Comparison of ENCODE assay signal across 11 cellular contexts in genomic region chr17:39622380-39623006, GRCh38. TPM values are rescaled to one million over a fixed set of nuclear protein-coding genes. Genes with fewer than 3 reads are reported as not detected.
DNase-seq lines count a peak whose midpoint lies in the region; ATAC-seq and TF ChIP-seq lines count a peak whose summit lies in the region.
"Had no signal": no experiment of that assay in that cellular context is flagged by ENCODE, and none has a peak within 500 bp of the region (broad histone marks: within the 10 kb centered on the region; RNA-seq: fewer than 3 reads in every experiment).

No MANE protein-coding gene starts in this region.

- H3K4me2 ChIP-seq in mammary epithelial cell (ENCODE audit: insufficient read depth, low read depth, low read length) (no peak overlapping the region), mesendoderm (ENCODE audit: low read length) (no peak overlapping the region)

- H3K27ac ChIP-seq in spleen: peak overlapping the region in 5 of 8 donors; percentile 10 to 59 (median 32)
- no peak overlapping the region for H3K27ac ChIP-seq in mammary epithelial cell (ENCODE audit: insufficient read depth, low read depth, low read length)
- H3K27ac ChIP-seq in mesendoderm (ENCODE audit: low read depth, low read length): no peak overlapping the region

- H3K18ac ChIP-seq in mesendoderm (ENCODE audit: low read length): no peak overlapping the region

- no peaks in the 10 kb centered on the region for H4K20me1 ChIP-seq in mammary epithelial cell (ENCODE audit: insufficient read depth, low read length)

- no peak overlapping the region for H2BK5ac ChIP-seq in mesendoderm (ENCODE audit: low read length)

- 51 to 65% (median 54%) methylated on average over 15 to 16 of the region's 16 CpGs for WGBS in spleen, 5 donors
- 55% methylated on average over 11 of the region's 16 CpGs for WGBS in mammary epithelial cell (ENCODE audit: low coverage, missing lambda C conversion rate)
- WGBS in mesendoderm (ENCODE audit: extremely low coverage, insufficient coverage, low lambda C conversion rate): no CpG with 5 or more reads among the region's 16 CpGs

- H3K79me1 ChIP-seq in mesendoderm (ENCODE audit: low read length): no peaks in the 10 kb centered on the region

- ATAC-seq in GM19467 (IDR thresholded peaks at IDR 0.05; ENCODE audit: unreplicated experiment): peak; percentile 12

- intact Hi-C loops in activated T-helper 1 cell treated with anti-CD3 and anti-CD28 coated beads, Interleukin-12 subunit alpha, Interleukin-12 subunit beta, Interleukin-2, Interleukin-4 antibody, amounts not matched to agents 30 ng/mL and 10 ng/mL and 1 ng/mL, durations not matched to agents 14 hours and 24 hours and 36 hours (cut with micrococcal nuclease): loop anchor here (1.0 to 10.0 kb wide), 10 partner anchors 12 to 418 kb away; partner anchors contain the start of genes MIEN1, PNMT, PSMD3 and RPL19
- intact Hi-C loops in spleen (cut with DNase I; ENCODE audit: low total_unique reads) (loop anchor here (2.0 to 10.0 kb wide), 3 partner anchors 74 to 242 kb away; partner anchors contain the start of genes IKZF3 and ZPBP2), mammary epithelial cell (cut with micrococcal nuclease) (loop anchor here (1.0 to 2.0 kb wide), 7 partner anchors 48 to 415 kb away; partner anchors contain the start of genes IKZF3 and PSMD3)

- H3K27me3 Mint-ChIP-seq in activated T-helper 1 cell treated with anti-CD3 and anti-CD28 coated beads, Interleukin-12 subunit alpha, Interleukin-12 subunit beta, Interleukin-2, Interleukin-4 antibody, amounts not matched to agents 30 ng/mL and 10 ng/mL and 1 ng/mL, durations not matched to agents 14 hours and 24 hours and 36 hours (ENCODE audit: insufficient read depth): peaks cover 56% of the 10 kb centered on the region

- CTCF ChIA-PET in mammary epithelial cell (lab: Charles Lee; ENCODE audit: low non-redundant PET): interaction anchor here (1.0 kb wide), 1 partner anchor 75 kb away, joined by 9 read pairs; no protein-coding TSS in a partner anchor

- DNase-seq in HPDE6-E6E7 (ENCODE audit: extremely low spot score): peak; percentile 47
- peak; percentile 8 for DNase-seq in activated T-helper 1 cell treated with anti-CD3 and anti-CD28 coated beads, Interleukin-12 subunit alpha, Interleukin-12 subunit beta, Interleukin-2, Interleukin-4 antibody, amounts not matched to agents 30 ng/mL and 10 ng/mL and 1 ng/mL, durations not matched to agents 14 hours and 24 hours and 36 hours (ENCODE audit: low spot score)
- no peak for DNase-seq in spleen
- DNase-seq in mammary epithelial cell: no peak
- no peak for DNase-seq in mesendoderm
- no peak for DNase-seq in GM13977 (ENCODE audit: low spot score)
- no peak for DNase-seq in GM20000 (ENCODE audit: low spot score)

- H3K36me3 ChIP-seq in spleen (no peaks in the 10 kb centered on the region), mammary epithelial cell (ENCODE audit: insufficient read depth, low read length) (no peaks in the 10 kb centered on the region), mesendoderm (ENCODE audit: control insufficient read depth, insufficient read depth, low read length) (no peaks in the 10 kb centered on the region)
- H3K36me3 ChIP-seq: Peyer's patch, transverse colon had no signal

- H3K9me3 ChIP-seq in spleen (no peaks in the 10 kb centered on the region), mammary epithelial cell (replicated peaks; ENCODE audit: insufficient read depth, low read length) (no peaks in the 10 kb centered on the region)
- H3K9me3 ChIP-seq: Peyer's patch, transverse colon had no signal

- H3K23ac ChIP-seq in mesendoderm (ENCODE audit: low read length): no peak overlapping the region

- no peak overlapping the region for H3K4ac ChIP-seq in mesendoderm (ENCODE audit: low read depth, low read length)

- H3K27me3 ChIP-seq in spleen (replicated peaks in 1 of 7) (peaks cover 0 to 67% (median 28%) of the 10 kb centered on the region in 7 donors), mammary epithelial cell (ENCODE audit: insufficient read depth, low read length) (peaks cover 10% of the 10 kb centered on the region), mesendoderm (ENCODE audit: insufficient read depth, low read length, poor library complexity) (peaks cover 15% of the 10 kb centered on the region)
- H3K27me3 ChIP-seq: Peyer's patch had no signal

- H3K9me3 Mint-ChIP-seq in activated T-helper 1 cell treated with anti-CD3 and anti-CD28 coated beads, Interleukin-12 subunit alpha, Interleukin-12 subunit beta, Interleukin-2, Interleukin-4 antibody, amounts not matched to agents 30 ng/mL and 10 ng/mL and 1 ng/mL, durations not matched to agents 14 hours and 24 hours and 36 hours: no peaks in the 10 kb centered on the region

- BruUV-seq in mammary epithelial cell (replicated peaks; lab: Mats Ljungman, UMichigan): no TSS peak

- TF ChIP-seq CTCF in spleen (IDR thresholded peaks at IDR 0.05 in 8 of 11, conservative IDR thresholded peaks at IDR 0.05 in 3 of 11) (no peak), mammary epithelial cell (conservative IDR thresholded peaks at IDR 0.05 in 1 of 2, IDR thresholded peaks at IDR 0.05 in 1 of 2; ENCODE audit: extremely low read depth in 1 of 2, insufficient read depth in 1 of 2, low read depth in 1 of 2, low read length in 2 of 2) (no peak), GM13977 (IDR thresholded peaks at IDR 0.05; ENCODE audit: extremely low read depth, insufficient read depth, missing control alignments) (no peak), GM20000 (IDR thresholded peaks at IDR 0.05; ENCODE audit: extremely low read depth, missing control alignments) (no peak)

- H3K56ac ChIP-seq in mesendoderm (ENCODE audit: low read length): no peak overlapping the region

- H3K4me1 ChIP-seq in spleen (peaks cover 0 to 52% (median 42%) of the 10 kb centered on the region in 6 donors), mammary epithelial cell (ENCODE audit: insufficient read depth, low read length) (peaks cover 22% of the 10 kb centered on the region), mesendoderm (ENCODE audit: control insufficient read depth, low read depth, low read length) (no peaks in the 10 kb centered on the region)

- dilution Hi-C loops in mammary epithelial cell (cut with HindIII; ENCODE audit: low sequenced_read_pairs): no loop called here

- H3K79me2 ChIP-seq in mammary epithelial cell (ENCODE audit: insufficient read depth, low read length) (no peaks in the 10 kb centered on the region), mesendoderm (ENCODE audit: control insufficient read depth, insufficient read depth, low read length) (no peaks in the 10 kb centered on the region)

- no peak overlapping the region for H2BK120ac ChIP-seq in mesendoderm (ENCODE audit: low read depth, low read length)

- H3K9ac ChIP-seq in mammary epithelial cell (ENCODE audit: insufficient read depth, low read length) (no peak overlapping the region), mesendoderm (ENCODE audit: low read length) (no peak overlapping the region)

- peaks cover 27% of the 10 kb centered on the region for H3K4me1 Mint-ChIP-seq in activated T-helper 1 cell treated with anti-CD3 and anti-CD28 coated beads, Interleukin-12 subunit alpha, Interleukin-12 subunit beta, Interleukin-2, Interleukin-4 antibody, amounts not matched to agents 30 ng/mL and 10 ng/mL and 1 ng/mL, durations not matched to agents 14 hours and 24 hours and 36 hours (ENCODE audit: low read depth)

- H3K4me3 Mint-ChIP-seq in activated T-helper 1 cell treated with anti-CD3 and anti-CD28 coated beads, Interleukin-12 subunit alpha, Interleukin-12 subunit beta, Interleukin-2, Interleukin-4 antibody, amounts not matched to agents 30 ng/mL and 10 ng/mL and 1 ng/mL, durations not matched to agents 14 hours and 24 hours and 36 hours: peak overlapping the region; percentile 68

- H3K4me3 ChIP-seq in spleen: peak overlapping the region in 3 of 8 donors; percentile 3 to 46 (median 13)
- H3K4me3 ChIP-seq in mammary epithelial cell (replicated peaks in 1 of 3; ENCODE audit: insufficient read depth in 1 of 3, low read depth in 2 of 3, low read length in 3 of 3): no peak overlapping the region
- no peak overlapping the region for H3K4me3 ChIP-seq in mesendoderm (ENCODE audit: low read length)
- H3K4me3 ChIP-seq: transverse colon had no signal

- H2AK5ac ChIP-seq in mesendoderm (ENCODE audit: low read length): no peak overlapping the region

- in situ Hi-C loops in mammary epithelial cell (cut with MboI; ENCODE audit: low sequenced_read_pairs in 2 of 2): loop anchor here (5.0 to 10.0 kb wide), 4 partner anchors 75 to 242 kb away; partner anchors contain the start of genes IKZF3 (in 1 of the 2) and ZPBP2 (in 1 of the 2)
- in situ Hi-C loops in GM13977 (cut with MboI; ENCODE audit: low pct_unique_long_range_greater_than_20kb, low sequenced_read_pairs, unreplicated experiment): loop anchor here (10.0 kb wide), 1 partner anchor 132 kb away; no protein-coding TSS in a partner anchor

- H3K36me3 Mint-ChIP-seq in activated T-helper 1 cell treated with anti-CD3 and anti-CD28 coated beads, Interleukin-12 subunit alpha, Interleukin-12 subunit beta, Interleukin-2, Interleukin-4 antibody, amounts not matched to agents 30 ng/mL and 10 ng/mL and 1 ng/mL, durations not matched to agents 14 hours and 24 hours and 36 hours (ENCODE audit: low read depth): no peaks in the 10 kb centered on the region

- no peak overlapping the region for H4K5ac ChIP-seq in mesendoderm (ENCODE audit: low read length)

- peak overlapping the region; percentile 62 for H3K27ac Mint-ChIP-seq in activated T-helper 1 cell treated with anti-CD3 and anti-CD28 coated beads, Interleukin-12 subunit alpha, Interleukin-12 subunit beta, Interleukin-2, Interleukin-4 antibody, amounts not matched to agents 30 ng/mL and 10 ng/mL and 1 ng/mL, durations not matched to agents 14 hours and 24 hours and 36 hours

- H2BK15ac ChIP-seq in mesendoderm (replicated peaks; ENCODE audit: low read depth): no peak overlapping the region

- no peak overlapping the region for H4K8ac ChIP-seq in mesendoderm (ENCODE audit: low read depth, low read length)

- no peak for TF ChIP-seq POLR2A in spleen (IDR thresholded peaks at IDR 0.05)

- H2AFZ ChIP-seq in mammary epithelial cell (ENCODE audit: low read depth, low read length): no peak overlapping the region

RNA-seq across cellular contexts. Expression of gene PPP1R1B, which starts 4.3 kb away (rescaled TPM):
- not detected in 2 replicates for total RNA-seq in activated T-helper 1 cell treated with anti-CD3 and anti-CD28 coated beads, Interleukin-12 subunit alpha, Interleukin-12 subunit beta, Interleukin-2, Interleukin-4 antibody, amounts not matched to agents 30 ng/mL and 10 ng/mL and 1 ng/mL, durations not matched to agents 14 hours and 24 hours and 36 hours
- total RNA-seq in spleen (not detected), mammary epithelial cell (under 1 TPM in 1 of 2 donors, not detected in 1; 0.17 TPM)
- polyA plus RNA-seq in spleen (under 1 TPM in 2 of 3 donors, not detected in 1; 0.06 to 0.26 TPM), mammary epithelial cell (0.07 TPM)
- polyA minus RNA-seq in mammary epithelial cell: not detected
- 1.7 TPM for polyA plus RNA-seq in mesendoderm (2013, experiment 1 of 2)
- 1.8 TPM for polyA plus RNA-seq in mesendoderm (2013, experiment 2 of 2)

RNA-seq across cellular contexts. Expression of gene STARD3, which starts 14.5 kb away (rescaled TPM):
- total RNA-seq in activated T-helper 1 cell treated with anti-CD3 and anti-CD28 coated beads, Interleukin-12 subunit alpha, Interleukin-12 subunit beta, Interleukin-2, Interleukin-4 antibody, amounts not matched to agents 30 ng/mL and 10 ng/mL and 1 ng/mL, durations not matched to agents 14 hours and 24 hours and 36 hours: 54.7 and 65.3 TPM in 2 replicates
- 100 to 1,000 TPM in 3 of 7 donors, 10 to 100 TPM in 4; 73.9 to 166 (median 98.7) TPM for total RNA-seq in spleen
- polyA plus RNA-seq in spleen: 100 to 1,000 TPM in 2 of 3 donors, 10 to 100 TPM in 1; 59.5 to 119 (median 102) TPM
- total RNA-seq in mammary epithelial cell: 10 to 100 TPM; 20.2 to 35.7 TPM
- polyA plus RNA-seq in mammary epithelial cell: 36.7 TPM
- 18.9 TPM for polyA minus RNA-seq in mammary epithelial cell
- polyA plus RNA-seq in mesendoderm (2013, experiment 1 of 2): 48.2 TPM
- polyA plus RNA-seq in mesendoderm (2013, experiment 2 of 2): 45.8 TPM

RNA-seq across cellular contexts. Expression of gene NEUROD2, which starts 14.8 kb away (rescaled TPM):
- total RNA-seq in activated T-helper 1 cell treated with anti-CD3 and anti-CD28 coated beads, Interleukin-12 subunit alpha, Interleukin-12 subunit beta, Interleukin-2, Interleukin-4 antibody, amounts not matched to agents 30 ng/mL and 10 ng/mL and 1 ng/mL, durations not matched to agents 14 hours and 24 hours and 36 hours: not detected in 2 replicates
- not detected for total RNA-seq in spleen
- polyA plus RNA-seq in spleen: under 1 TPM in 2 of 3 donors, not detected in 1; under 0.01 to 0.03 TPM
- total RNA-seq in mammary epithelial cell: not detected
- not detected for polyA plus RNA-seq in mammary epithelial cell
- not detected for polyA minus RNA-seq in mammary epithelial cell
- 0.01 TPM for polyA plus RNA-seq in mesendoderm (2013, experiment 1 of 2)
- 0.01 TPM for polyA plus RNA-seq in mesendoderm (2013, experiment 2 of 2)
- total RNA-seq: H1, Peyer's patch, transverse colon had no signal
- polyA plus RNA-seq: H1 had no signal

RNA-seq across cellular contexts. Expression of gene TCAP, which starts 42.7 kb away (rescaled TPM):
- total RNA-seq in activated T-helper 1 cell treated with anti-CD3 and anti-CD28 coated beads, Interleukin-12 subunit alpha, Interleukin-12 subunit beta, Interleukin-2, Interleukin-4 antibody, amounts not matched to agents 30 ng/mL and 10 ng/mL and 1 ng/mL, durations not matched to agents 14 hours and 24 hours and 36 hours: 0.96 and 1.4 TPM in 2 replicates
- total RNA-seq in spleen: 1 to 10 TPM; 1.5 to 3.1 (median 2.2) TPM
- polyA plus RNA-seq in spleen: 1 to 10 TPM; 1.6 to 3.2 (median 2.0) TPM
- under 1 TPM; 0.33 to 0.42 TPM for total RNA-seq in mammary epithelial cell
- polyA plus RNA-seq in mammary epithelial cell: 0.10 TPM
- not detected for polyA minus RNA-seq in mammary epithelial cell
- 0.10 TPM for polyA plus RNA-seq in mesendoderm (2013, experiment 1 of 2)
- polyA plus RNA-seq in mesendoderm (2013, experiment 2 of 2): 0.08 TPM

RNA-seq across cellular contexts. Expression of gene PNMT, which starts 45.8 kb away (rescaled TPM):
- total RNA-seq in activated T-helper 1 cell treated with anti-CD3 and anti-CD28 coated beads, Interleukin-12 subunit alpha, Interleukin-12 subunit beta, Interleukin-2, Interleukin-4 antibody, amounts not matched to agents 30 ng/mL and 10 ng/mL and 1 ng/mL, durations not matched to agents 14 hours and 24 hours and 36 hours: not detected in 2 replicates
- total RNA-seq in spleen (1 to 10 TPM in 1 of 7 donors, under 1 TPM in 2, not detected in 4; 0.47 to 2.4 (median 0.51) TPM), mammary epithelial cell (not detected)
- polyA plus RNA-seq in spleen (under 1 TPM; 0.28 to 0.93 (median 0.80) TPM), mammary epithelial cell (not detected)
- not detected for polyA minus RNA-seq in mammary epithelial cell
- 0.81 TPM for polyA plus RNA-seq in mesendoderm (2013, experiment 1 of 2)
- polyA plus RNA-seq in mesendoderm (2013, experiment 2 of 2): 0.63 TPM

Comparison
In these comparisons a context has a peak if more than half of its experiments do, and no peak if none do; other contexts are left out.
1. DNase-seq: peak in HPDE6-E6E7 (single experiment) and activated T-helper 1 cell treated with anti-CD3 and anti-CD28 coated beads, Interleukin-12 subunit alpha, Interleukin-12 subunit beta, Interleukin-2, Interleukin-4 antibody, amounts not matched to agents 30 ng/mL and 10 ng/mL and 1 ng/mL, durations not matched to agents 14 hours and 24 hours and 36 hours (single experiment); none in spleen (single experiment), mammary epithelial cell (single experiment), mesendoderm (single experiment), GM13977 (single experiment) and GM20000 (single experiment).
2. H3K27ac ChIP-seq: peak in spleen (5 of 8); none in mammary epithelial cell (single experiment) and mesendoderm (single experiment).